In the genomic region with DNA sequence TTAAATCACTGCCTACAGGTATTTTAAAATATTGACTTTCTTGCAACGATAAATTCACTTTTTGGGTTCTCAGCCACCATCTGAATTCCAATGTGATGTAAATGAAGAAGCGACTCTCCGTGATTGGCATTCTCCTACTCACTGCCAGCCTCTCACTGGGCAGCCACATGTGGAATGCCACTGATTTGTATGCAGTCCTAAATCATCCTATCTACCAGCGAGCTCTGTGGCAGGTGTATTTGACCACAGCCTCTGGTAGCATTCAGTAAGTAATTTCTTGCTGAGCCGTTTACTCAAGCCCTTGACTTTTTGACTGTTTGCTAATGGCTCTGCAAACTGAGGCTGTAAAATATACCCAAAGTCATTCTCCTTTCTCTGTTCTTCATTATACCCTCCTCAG, we compare ENCODE assay signal across 14 cellular contexts.
DNase-seq lines count a peak whose midpoint lies in the region; ATAC-seq and TF ChIP-seq lines count a peak whose summit lies in the region.
"Had no signal": no experiment of that assay in that cellular context is flagged by ENCODE, and none has a peak within 500 bp of the region (broad histone marks: within the 10 kb centered on the region; RNA-seq: fewer than 3 reads in every experiment).

No MANE protein-coding gene starts in this region.

- no peak for TF ChIP-seq EP300 in sigmoid colon (IDR thresholded peaks at IDR 0.05)

- no peaks in the 10 kb centered on the region for H3K36me3 ChIP-seq in sigmoid colon
- H3K36me3 ChIP-seq: BLaER1, HAP-1 had no signal

- no peak for TF ChIP-seq CTCF in sigmoid colon (IDR thresholded peaks at IDR 0.05)

- H3K27me3 ChIP-seq in sigmoid colon (no peaks in the 10 kb centered on the region), right cardiac atrium (ENCODE audit: control insufficient read depth, insufficient read depth) (no peaks in the 10 kb centered on the region)
- H3K27me3 ChIP-seq: BLaER1 had no signal

- H3K4me1 ChIP-seq in sigmoid colon: no peaks in the 10 kb centered on the region
- no peaks in the 10 kb centered on the region for H3K4me1 ChIP-seq in right cardiac atrium (ENCODE audit: control insufficient read depth, insufficient read depth, low read length)
- H3K4me1 ChIP-seq: BLaER1, HAP-1 had no signal

- intact Hi-C loops in sigmoid colon (cut with DNase I): no loop called here
- intact Hi-C loops in right cardiac atrium (cut with DNase I): no loop called here

- peak; percentile 66 for DNase-seq in NCI-H1092 treated with DMSO at 0.1 percent for 48 hours (lab: John Stamatoyannopoulos, UW)
- no peak for DNase-seq in NCI-H1092 (lab: John Stamatoyannopoulos, UW)
- peak; percentile 30 for DNase-seq in COLO668 (lab: John Stamatoyannopoulos, UW; ENCODE audit: unreplicated experiment)
- DNase-seq in NCI-H146 treated with DMSO at 0.1 percent for 48 hours (lab: John Stamatoyannopoulos, UW; ENCODE audit: unreplicated experiment): peak; percentile 66
- DNase-seq in SHP77 treated with DMSO at 0.1 percent for 48 hours (lab: John Stamatoyannopoulos, UW): peak; percentile 90
- no peak for DNase-seq in sigmoid colon
- DNase-seq in 8988T: no peak
- DNase-seq in right cardiac atrium: no peak
- DNase-seq: AML-193; CD8-positive, alpha-beta memory T cell; GOT3 had no signal

- TF ChIP-seq POLR2A in sigmoid colon (IDR thresholded peaks at IDR 0.05): no peak

- H3K4me3 ChIP-seq in sigmoid colon (no peak overlapping the region), right cardiac atrium (ENCODE audit: low read length) (no peak overlapping the region)
- H3K4me3 ChIP-seq: BLaER1, HAP-1 had no signal

- 72 to 74% methylated on average over 5 of the region's 5 CpGs for WGBS in sigmoid colon, 2 donors
- WGBS in right cardiac atrium: 80% methylated on average over 5 of the region's 5 CpGs

- H3K9me3 ChIP-seq in sigmoid colon: no peaks in the 10 kb centered on the region
- no peaks in the 10 kb centered on the region for H3K9me3 ChIP-seq in right cardiac atrium (ENCODE audit: control insufficient read depth, low read length)
- H3K9me3 ChIP-seq: BLaER1, HAP-1 had no signal

- H3K27ac ChIP-seq in sigmoid colon: no peak overlapping the region
- H3K27ac ChIP-seq in right cardiac atrium (ENCODE audit: low read length): no peak overlapping the region
- H3K27ac ChIP-seq: 22Rv1, BLaER1 had no signal

- ATAC-seq in right cardiac atrium: no peak

Comparison
In these comparisons a context has a peak if more than half of its experiments do, and no peak if none do; other contexts are left out.
1. DNase-seq: peak in NCI-H1092 treated with DMSO at 0.1 percent for 48 hours (single experiment), COLO668 (single experiment), NCI-H146 treated with DMSO at 0.1 percent for 48 hours (single experiment) and SHP77 treated with DMSO at 0.1 percent for 48 hours (single experiment); none in NCI-H1092 (single experiment), sigmoid colon (single experiment), 8988T (single experiment) and right cardiac atrium (0 of 3).